In genomic region chr6:133871131-133871530, GRCh38 we compare ENCODE assay signal across 24 cellular contexts.
"Had no signal": no experiment of that assay in that cellular context is flagged by ENCODE, and none has a peak within 500 bp of the region (broad histone marks: within the 10 kb centered on the region; RNA-seq: fewer than 3 reads in every experiment).

No MANE protein-coding gene starts in this region.

- H3K27me3 ChIP-seq: neural progenitor cell, ovary, right lobe of liver, sigmoid colon, stomach, thyroid gland, tibial nerve, upper lobe of left lung, vagina had no signal

- H3K9ac ChIP-seq: neural progenitor cell, parathyroid adenoma had no signal

- H3K4me1 ChIP-seq: neural progenitor cell, parathyroid adenoma, psoas muscle, right lobe of liver, sigmoid colon, stomach, thyroid gland, tibial nerve, upper lobe of left lung, vagina had no signal

- H3K4me3 ChIP-seq: neural progenitor cell, ovary, psoas muscle, right lobe of liver, sigmoid colon, stomach, thoracic aorta, thyroid gland, tibial nerve, upper lobe of left lung, vagina had no signal

- H3K36me3 ChIP-seq: neural progenitor cell, ovary, right lobe of liver, sigmoid colon, stomach, thoracic aorta, thyroid gland, tibial nerve, upper lobe of left lung, vagina had no signal

- ATAC-seq: psoas muscle; right cardiac atrium; right lobe of liver; stimulated activated effector memory CD8-positive, alpha-beta T cell treated with anti-CD3 and anti-CD28 coated beads, Interleukin-12 subunit alpha, Interleukin-12 subunit beta, amount 100 ng/mL, for 72 hours; stimulated activated naive B cell treated with anti-CD40 and anti-IgM and Interleukin-4, amounts not matched to agents 10 μg/mL and 1 μg/mL and 100 μg/mL, for 72 hours had no signal

- H3K9me3 ChIP-seq: ovary, psoas muscle, right lobe of liver, sigmoid colon, stomach, thoracic aorta, thyroid gland, tibial nerve, upper lobe of left lung, vagina had no signal

- DNase-seq: occipital lobe; ovary; posterior cingulate gyrus; psoas muscle; right cardiac atrium; right lobe of liver; sigmoid colon; small intestine; stimulated activated CD4-positive, alpha-beta T cell treated with anti-CD3 and anti-CD28 coated beads, Interleukin-15, amount 100 ng/mL, for 24 hours; stimulated activated CD4-positive, alpha-beta T cell treated with anti-CD3 and anti-CD28 coated beads, Interleukin-2, amount 100 ng/mL, for 24 hours; stimulated activated CD4-positive, alpha-beta T cell treated with anti-CD3 and anti-CD28 coated beads, Interleukin-2, amount 100 ng/mL, for 48 hours; stimulated activated CD4-positive, alpha-beta T cell treated with anti-CD3 and anti-CD28 coated beads, Interleukin-4, amount 100 ng/mL, for 24 hours; stimulated activated naive B cell treated with anti-CD40 and anti-IgM and Interleukin-4, amounts not matched to agents 10 μg/mL and 1 μg/mL and 100 μg/mL, for 72 hours; stimulated activated naive CD4-positive, alpha-beta T cell treated with Interleukin-2 at 50 U/mL for 16 hours; stomach; thyroid gland; trophoblast cell; upper lobe of left lung had no signal
